ENCODE assay signal across 19 cellular contexts in the genomic region with DNA sequence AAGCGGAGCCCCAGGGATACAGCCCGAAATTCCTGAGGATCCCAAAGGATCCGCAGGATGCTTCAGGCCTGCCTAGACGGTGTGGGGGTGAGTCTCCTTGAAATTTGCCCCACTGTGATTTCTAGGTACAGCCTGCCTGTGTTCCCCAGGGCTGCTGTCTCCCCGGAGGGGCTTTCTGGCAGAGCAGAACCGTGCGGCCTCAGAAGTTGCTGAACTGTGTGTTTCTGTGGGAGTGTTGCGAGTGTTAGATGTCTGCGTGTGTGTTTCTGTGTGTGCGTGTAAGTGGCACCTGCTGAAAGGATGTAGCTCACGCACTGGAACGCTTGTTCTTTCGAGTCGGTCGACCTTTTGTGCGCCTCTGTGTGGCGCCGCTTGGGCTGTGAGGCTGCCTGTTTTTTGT. TPM values are rescaled to one million over a fixed set of nuclear protein-coding genes. Genes with fewer than 3 reads are reported as not detected.
DNase-seq lines count a peak whose midpoint lies in the region; ATAC-seq and TF ChIP-seq lines count a peak whose summit lies in the region.
"Had no signal": no experiment of that assay in that cellular context is flagged by ENCODE, and none has a peak within 500 bp of the region (broad histone marks: within the 10 kb centered on the region; RNA-seq: fewer than 3 reads in every experiment).

No MANE protein-coding gene starts in this region.

- H3K4me1 ChIP-seq in DND-41 (ENCODE audit: insufficient read depth, low read length) (peaks cover 6% of the 10 kb centered on the region; the same call in 1 of the 2 replicates), endodermal cell (ENCODE audit: control insufficient read depth, insufficient read depth, low read length) (no peaks in the 10 kb centered on the region), left ventricle myocardium inferior (peaks cover 8% of the 10 kb centered on the region)

- H3K9me3 Mint-ChIP-seq in endodermal cell (peaks cover 78% of the 10 kb centered on the region), osteocyte (ENCODE audit: unreplicated experiment) (peaks cover 10% of the 10 kb centered on the region)

- no peak for ATAC-seq in DND-41 (ENCODE audit: insufficient read depth, low read depth)

- peaks cover 41% of the 10 kb centered on the region for H3K27me3 Mint-ChIP-seq in endodermal cell (ENCODE audit: insufficient read depth)
- no peaks in the 10 kb centered on the region for H3K27me3 Mint-ChIP-seq in osteocyte (ENCODE audit: unreplicated experiment)

- intact Hi-C loops in posterior vena cava (cut with DNase I) (no loop called here), left ventricle myocardium inferior (cut with micrococcal nuclease) (no loop called here)

- H3K4me1 Mint-ChIP-seq in endodermal cell (no peaks in the 10 kb centered on the region), osteocyte (ENCODE audit: unreplicated experiment) (no peaks in the 10 kb centered on the region)

- H3K27me3 ChIP-seq in DND-41 (ENCODE audit: insufficient read depth, low read length, poor library complexity): no peaks in the 10 kb centered on the region
- peaks cover 30% of the 10 kb centered on the region for H3K27me3 ChIP-seq in endodermal cell (ENCODE audit: control insufficient read depth, insufficient read depth, low read length, poor library complexity, severe bottlenecking)
- peaks cover 42% of the 10 kb centered on the region for H3K27me3 ChIP-seq in left ventricle myocardium inferior (ENCODE audit: low read depth)

- no peaks in the 10 kb centered on the region for H3K36me3 ChIP-seq in DND-41 (ENCODE audit: insufficient read depth, low read length)
- H3K36me3 ChIP-seq in endodermal cell (ENCODE audit: control insufficient read depth, insufficient read depth, low read length): no peaks in the 10 kb centered on the region
- no peaks in the 10 kb centered on the region for H3K36me3 ChIP-seq in left ventricle myocardium inferior

- H4K20me1 ChIP-seq in DND-41 (ENCODE audit: insufficient read depth, low read length): no peaks in the 10 kb centered on the region

- H3K4me2 ChIP-seq in DND-41 (ENCODE audit: insufficient read depth, low read length): no peak overlapping the region

- DNase-seq in D341Med (ENCODE audit: low spot score) (peak; percentile 2), DND-41 (peak; percentile 2), endodermal cell (peak; percentile 16), osteocyte (ENCODE audit: extremely low spot score, unreplicated experiment) (peak; percentile 74), posterior vena cava (ENCODE audit: low spot score) (no peak), RPMI8226 (no peak), left ventricle myocardium inferior (no peak)
- DNase-seq: C1 segment of cervical spinal cord; CD4-positive, alpha-beta memory T cell; COR-L47; DMS79 treated with DMSO at 0.1 percent for 48 hours; NCI-H1048; NCI-H1417; NCI-H1694; NCI-H2029 treated with DMSO at 0.1 percent for 48 hours; NCI-H2227 treated with DMSO at 0.1 percent for 48 hours; NCI-H69; SHP77 treated with DMSO at 0.1 percent for 48 hours had no signal

- H3K27ac Mint-ChIP-seq in endodermal cell: no peak overlapping the region
- no peak overlapping the region for H3K27ac Mint-ChIP-seq in osteocyte (ENCODE audit: unreplicated experiment)
- H3K27ac Mint-ChIP-seq: CD4-positive, alpha-beta memory T cell had no signal

- no peak overlapping the region for H3K4me3 Mint-ChIP-seq in endodermal cell
- H3K4me3 Mint-ChIP-seq in osteocyte (ENCODE audit: unreplicated experiment): no peak overlapping the region
- H3K4me3 Mint-ChIP-seq: CD4-positive, alpha-beta memory T cell had no signal

- TF ChIP-seq CTCF in DND-41 (IDR thresholded peaks at IDR 0.05; ENCODE audit: borderline replicate concordance, extremely low read depth, low read length, poor library complexity, severe bottlenecking): no peak
- no peak for TF ChIP-seq CTCF in endodermal cell (conservative IDR thresholded peaks at IDR 0.05)
- no peak for TF ChIP-seq CTCF in osteocyte (IDR thresholded peaks at IDR 0.05)
- TF ChIP-seq CTCF in left ventricle myocardium inferior (IDR thresholded peaks at IDR 0.05; ENCODE audit: borderline replicate concordance): no peak

- peaks cover 55% of the 10 kb centered on the region for H3K9me3 ChIP-seq in DND-41 (ENCODE audit: insufficient read depth, low read length, severe bottlenecking)
- H3K9me3 ChIP-seq in endodermal cell (ENCODE audit: control insufficient read depth, low read length): no peaks in the 10 kb centered on the region
- peaks cover 2% of the 10 kb centered on the region for H3K9me3 ChIP-seq in left ventricle myocardium inferior (replicated peaks)

- 89 to 95% methylated on average over 14 to 18 of the region's 18 CpGs for WGBS in endodermal cell (ENCODE audit: insufficient coverage in 1 of 2, insufficient read length in 1 of 2), 2 experiments

- H3K36me3 Mint-ChIP-seq in endodermal cell (ENCODE audit: low read depth): no peaks in the 10 kb centered on the region
- H3K36me3 Mint-ChIP-seq in osteocyte (ENCODE audit: unreplicated experiment): no peaks in the 10 kb centered on the region
- H3K36me3 Mint-ChIP-seq: CD4-positive, alpha-beta memory T cell had no signal

- no peaks in the 10 kb centered on the region for H3K79me2 ChIP-seq in DND-41 (ENCODE audit: insufficient read depth, low read length)

- no peak overlapping the region for H3K4me3 ChIP-seq in DND-41 (ENCODE audit: low read depth in 1 of 2, low read length in 2 of 2)
- no peak overlapping the region for H3K4me3 ChIP-seq in endodermal cell (ENCODE audit: low read length)
- no peak overlapping the region for H3K4me3 ChIP-seq in left ventricle myocardium inferior
- H3K4me3 ChIP-seq: SK-N-MC had no signal

- no peak overlapping the region for H2AFZ ChIP-seq in DND-41 (ENCODE audit: low read depth, low read length)

- H3K27ac ChIP-seq in DND-41 (ENCODE audit: low read length): no peak overlapping the region
- H3K27ac ChIP-seq in endodermal cell (ENCODE audit: low read depth, low read length): no peak overlapping the region
- no peak overlapping the region for H3K27ac ChIP-seq in left ventricle myocardium inferior (replicated peaks)
- H3K27ac ChIP-seq: SK-N-MC had no signal

- no peak overlapping the region for H3K9ac ChIP-seq in DND-41 (ENCODE audit: low read depth, low read length)
- no peak overlapping the region for H3K9ac ChIP-seq in endodermal cell (ENCODE audit: extremely low read depth, low read length, poor library complexity, severe bottlenecking)

RNA-seq across cellular contexts. Expression of a gene that starts 27.8 kb away (rescaled TPM):
- total RNA-seq in endodermal cell (10 to 100 TPM; 15.5 to 20.5 TPM), osteocyte (1.8 and 2.8 TPM in 2 replicates), posterior vena cava (1 to 10 TPM; 4.5 to 8.0 TPM), left ventricle myocardium inferior (1.1 TPM)
- 16.2 TPM for polyA plus RNA-seq in endodermal cell (2013, experiment 1 of 2)
- polyA plus RNA-seq in endodermal cell (2013, experiment 2 of 2): 16.7 TPM

Comparison
In these comparisons a context has a peak if more than half of its experiments do, and no peak if none do; other contexts are left out.
1. DNase-seq: peak in D341Med (single experiment), DND-41 (single experiment), endodermal cell (single experiment) and osteocyte (single experiment); none in posterior vena cava (single experiment), RPMI8226 (single experiment) and left ventricle myocardium inferior (single experiment).